2 cellular contexts compared by ENCODE assay signal in the genomic region with DNA sequence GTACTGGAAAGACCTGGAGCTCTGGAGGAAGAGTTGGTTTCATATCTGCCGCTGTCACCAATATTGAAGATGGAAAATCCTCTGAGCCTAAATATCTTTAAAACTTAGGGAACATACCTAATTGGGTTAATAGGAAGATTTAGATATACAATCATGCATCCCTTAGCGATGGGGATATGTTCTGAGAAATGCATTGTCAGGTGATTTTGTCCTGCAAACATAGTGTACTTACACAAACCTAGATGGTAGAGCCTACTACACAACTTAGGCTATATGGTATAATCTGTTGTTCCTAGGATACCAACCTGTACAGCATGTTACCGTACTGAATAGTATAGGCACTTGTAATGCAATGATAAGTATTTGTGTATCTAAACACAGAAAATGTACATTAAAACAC.
TF ChIP-seq lines count a peak whose summit lies in the region.

No MANE protein-coding gene starts in this region.

TF ChIP-seq in HepG2, 621 proteins besides CTCF, POLR2A, EP300 and RAD21:
- peak; percentile 40 to 57; a peak in 3 of 4 replicates for TF ChIP-seq MAFK (conservative IDR thresholded peaks at IDR 0.05 in 1 of 2, IDR thresholded peaks at IDR 0.05 in 1 of 2; ENCODE audit: low read length in 2 of 2)
- 0 out of 2 replicates have a peak, but pooled peaks have one; percentile 22 for TF ChIP-seq RBFOX2 (IDR thresholded peaks at IDR 0.05; ENCODE audit: low read depth, low read length)
- TF ChIP-seq MAZ (IDR thresholded peaks at IDR 0.05; ENCODE audit: borderline replicate concordance, low read depth, low read length): no peak
- TF ChIP-seq MAZ (CRISPR knock-in tag; IDR thresholded peaks at IDR 0.05; ENCODE audit: low read depth): no peak
- no peak for TF ChIP-seq PHF20 (CRISPR knock-in tag; IDR thresholded peaks at IDR 0.05)
- TF ChIP-seq MAFF (IDR thresholded peaks at IDR 0.05; ENCODE audit: low read depth, low read length): 0 out of 2 replicates have a peak, but pooled peaks have one; percentile 31
TF ChIP-seq in HepG2: peak in this region for 3.

TF ChIP-seq in IMR-90, 13 proteins besides CTCF, POLR2A, EP300 and RAD21:
- TF ChIP-seq, protein P1, sequence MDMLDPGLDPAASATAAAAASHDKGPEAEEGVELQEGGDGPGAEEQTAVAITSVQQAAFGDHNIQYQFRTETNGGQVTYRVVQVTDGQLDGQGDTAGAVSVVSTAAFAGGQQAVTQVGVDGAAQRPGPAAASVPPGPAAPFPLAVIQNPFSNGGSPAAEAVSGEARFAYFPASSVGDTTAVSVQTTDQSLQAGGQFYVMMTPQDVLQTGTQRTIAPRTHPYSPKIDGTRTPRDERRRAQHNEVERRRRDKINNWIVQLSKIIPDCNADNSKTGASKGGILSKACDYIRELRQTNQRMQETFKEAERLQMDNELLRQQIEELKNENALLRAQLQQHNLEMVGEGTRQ (IDR thresholded peaks at IDR 0.05; ENCODE audit: low read depth, low read length): no peak
- TF ChIP-seq MAFK (IDR thresholded peaks at IDR 0.05; ENCODE audit: low read depth, low read length) (peak; percentile 6; the same call in 1 of the 2 replicates), RCOR1 (IDR thresholded peaks at IDR 0.05; ENCODE audit: insufficient replicate concordance, low read length) (no peak)
